Comparison of ENCODE assay signal across 28 cellular contexts in the genomic region with DNA sequence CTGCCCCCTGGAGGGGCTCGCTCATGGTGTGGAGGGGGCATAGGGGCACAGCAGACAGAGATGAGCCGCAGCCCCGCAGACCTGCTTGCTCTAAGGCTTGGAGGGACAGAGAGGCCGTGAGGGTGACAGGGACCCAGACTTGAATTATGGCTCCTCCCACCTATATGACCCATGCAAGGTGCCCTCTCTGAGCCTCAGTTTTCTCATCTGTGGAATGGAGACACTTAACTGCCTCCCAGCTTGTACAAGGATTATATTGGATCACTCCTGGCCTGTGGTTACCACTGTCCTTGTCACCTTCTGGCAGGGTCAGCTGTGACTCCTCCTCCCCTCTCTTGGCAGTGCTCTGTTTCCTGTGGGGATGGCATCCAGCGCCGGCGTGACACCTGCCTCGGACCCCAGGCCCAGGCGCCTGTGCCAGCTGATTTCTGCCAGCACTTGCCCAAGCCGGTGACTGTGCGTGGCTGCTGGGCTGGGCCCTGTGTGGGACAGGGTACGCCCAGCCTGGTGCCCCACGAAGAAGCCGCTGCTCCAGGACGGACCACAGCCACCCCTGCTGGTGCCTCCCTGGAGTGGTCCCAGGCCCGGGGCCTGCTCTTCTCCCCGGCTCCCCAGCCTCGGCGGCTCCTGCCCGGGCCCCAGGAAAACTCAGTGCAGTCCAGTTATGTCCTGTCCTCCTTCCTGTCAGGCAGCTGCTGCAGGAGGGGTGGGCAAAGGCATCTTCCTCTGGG.
"Had no signal": no experiment of that assay in that cellular context is flagged by ENCODE, and none has a peak within 500 bp of the region (broad histone marks: within the 10 kb centered on the region; RNA-seq: fewer than 3 reads in every experiment).

No MANE protein-coding gene starts in this region.

- DNase-seq: cortex of kidney; effector memory CD8-positive, alpha-beta T cell; erythroblast; esophagus squamous epithelium; foreskin melanocyte; glutamatergic neuron; heart right ventricle; hippocampal formation; kidney glomerular epithelial cell; left colon; left ventricle myocardium inferior; lower lobe of right lung; natural killer cell; pancreas; retina; stimulated activated CD4-positive, alpha-beta T cell treated with anti-CD3 and anti-CD28 coated beads, Interleukin-2, amount 100 ng/mL, for 24 hours; stimulated activated CD4-positive, alpha-beta T cell treated with anti-CD3 and anti-CD28 coated beads, Interleukin-4, amount 100 ng/mL, for 24 hours; stimulated activated naive CD4-positive, alpha-beta T cell treated with Interleukin-2 at 50 U/mL for 16 hours; stomach; thyroid gland; trophoblast cell had no signal

- H3K4me2 ChIP-seq: smooth muscle cell had no signal

- FAIRE-seq: endometrium, islet of Langerhans, pancreas had no signal

- H3K9me3 ChIP-seq: esophagus squamous epithelium, heart right ventricle, left ventricle myocardium inferior, lower lobe of right lung, neutrophil, pancreas, stomach, thyroid gland, vagina had no signal

- H3K27ac ChIP-seq: esophagus squamous epithelium, heart right ventricle, left ventricle myocardium inferior, lower lobe of right lung, neutrophil, pancreas, stomach, thyroid gland, vagina had no signal

- H3K4me1 ChIP-seq: pancreas had no signal

- H3K27me3 ChIP-seq: esophagus squamous epithelium, heart right ventricle, pancreas, stomach, thyroid gland, vagina had no signal

- ATAC-seq: effector memory CD8-positive, alpha-beta T cell; heart right ventricle; left colon; lower lobe of right lung; natural killer cell; pancreas; sciatic nerve; stimulated activated effector memory CD8-positive, alpha-beta T cell treated with anti-CD3 and anti-CD28 coated beads, Interleukin-12 subunit alpha, Interleukin-12 subunit beta, amount 100 ng/mL, for 72 hours had no signal

- H3K36me3 ChIP-seq: esophagus squamous epithelium, heart right ventricle, left ventricle myocardium inferior, lower lobe of right lung, neutrophil, pancreas, stomach, thyroid gland, vagina had no signal

- H3K4me3 ChIP-seq: esophagus squamous epithelium, heart right ventricle, left ventricle myocardium inferior, lower lobe of right lung, pancreas, smooth muscle cell, stomach, thyroid gland, vagina had no signal
